Comparison of ENCODE assay signal across 15 cellular contexts in genomic region chr5:3843691-3844090, GRCh38.
"Had no signal": no experiment of that assay in that cellular context is flagged by ENCODE, and none has a peak within 500 bp of the region (broad histone marks: within the 10 kb centered on the region; RNA-seq: fewer than 3 reads in every experiment).

No MANE protein-coding gene starts in this region.

- H3K36me3 Mint-ChIP-seq: activated naive CD8-positive, alpha-beta T cell treated with anti-CD3 and anti-CD28 coated beads for 36 hours; naive thymus-derived CD4-positive, alpha-beta T cell; stimulated activated effector memory CD8-positive, alpha-beta T cell treated with anti-CD3 and anti-CD28 coated beads, Interleukin-12 subunit alpha, Interleukin-12 subunit beta, amount 100 ng/mL, for 72 hours had no signal

- H3K4me1 Mint-ChIP-seq: activated CD4-positive, alpha-beta T cell treated with anti-CD3 and anti-CD28 coated beads, Interleukin-2, amount 10 ng/mL, durations not matched to agents 7 days and 5 days; activated naive CD8-positive, alpha-beta T cell treated with anti-CD3 and anti-CD28 coated beads for 36 hours; naive thymus-derived CD4-positive, alpha-beta T cell; stimulated activated effector memory CD8-positive, alpha-beta T cell treated with anti-CD3 and anti-CD28 coated beads, Interleukin-12 subunit alpha, Interleukin-12 subunit beta, amount 100 ng/mL, for 72 hours had no signal

- H3K4me1 ChIP-seq: heart left ventricle, psoas muscle, sigmoid colon, tibial artery had no signal

- H3K27me3 Mint-ChIP-seq: activated CD4-positive, alpha-beta T cell treated with anti-CD3 and anti-CD28 coated beads, Interleukin-2, amount 10 ng/mL, durations not matched to agents 7 days and 5 days; activated naive CD8-positive, alpha-beta T cell treated with anti-CD3 and anti-CD28 coated beads for 36 hours; naive thymus-derived CD4-positive, alpha-beta T cell had no signal

- H3K27ac Mint-ChIP-seq: activated CD4-positive, alpha-beta T cell treated with anti-CD3 and anti-CD28 coated beads, Interleukin-2, amount 10 ng/mL, durations not matched to agents 7 days and 5 days; activated naive CD8-positive, alpha-beta T cell treated with anti-CD3 and anti-CD28 coated beads for 36 hours; naive thymus-derived CD4-positive, alpha-beta T cell; stimulated activated effector memory CD8-positive, alpha-beta T cell treated with anti-CD3 and anti-CD28 coated beads, Interleukin-12 subunit alpha, Interleukin-12 subunit beta, amount 100 ng/mL, for 72 hours had no signal

- H3K27ac ChIP-seq: brain microvascular endothelial cell, heart left ventricle, psoas muscle, sigmoid colon, tibial artery had no signal

- H3K9me3 ChIP-seq: heart left ventricle, psoas muscle, sigmoid colon, tibial artery had no signal

- H3K4me3 Mint-ChIP-seq: activated CD4-positive, alpha-beta T cell treated with anti-CD3 and anti-CD28 coated beads, Interleukin-2, amount 10 ng/mL, durations not matched to agents 7 days and 5 days; activated naive CD8-positive, alpha-beta T cell treated with anti-CD3 and anti-CD28 coated beads for 36 hours; naive thymus-derived CD4-positive, alpha-beta T cell; stimulated activated effector memory CD8-positive, alpha-beta T cell treated with anti-CD3 and anti-CD28 coated beads, Interleukin-12 subunit alpha, Interleukin-12 subunit beta, amount 100 ng/mL, for 72 hours had no signal

- H3K36me3 ChIP-seq: brain microvascular endothelial cell, heart left ventricle, sigmoid colon, tibial artery had no signal

- H3K4me3 ChIP-seq: heart left ventricle, mucosa of descending colon, psoas muscle, sigmoid colon, tibial artery had no signal

- DNase-seq: activated CD4-positive, alpha-beta T cell treated with anti-CD3 and anti-CD28 coated beads, Interleukin-2, amount 10 ng/mL, durations not matched to agents 7 days and 5 days; activated CD4-positive, CD25-positive, alpha-beta regulatory T cell; activated CD8-positive, alpha-beta memory T cell treated with anti-CD3 and anti-CD28 coated beads for 24 hours; activated naive CD8-positive, alpha-beta T cell treated with anti-CD3 and anti-CD28 coated beads for 36 hours; brain microvascular endothelial cell; effector CD8-positive, alpha-beta T cell; heart left ventricle; left colon; mucosa of descending colon; naive thymus-derived CD4-positive, alpha-beta T cell; psoas muscle; sigmoid colon; stimulated activated CD4-positive, alpha-beta T cell treated with anti-CD3 and anti-CD28 coated beads, Interleukin-1b, Interleukin-23, amount 100 ng/mL, for 48 hours; tibial artery had no signal

- H3K27me3 ChIP-seq: brain microvascular endothelial cell, heart left ventricle, sigmoid colon, tibial artery had no signal

- H3K9me3 Mint-ChIP-seq: activated CD4-positive, alpha-beta T cell treated with anti-CD3 and anti-CD28 coated beads, Interleukin-2, amount 10 ng/mL, durations not matched to agents 7 days and 5 days; activated naive CD8-positive, alpha-beta T cell treated with anti-CD3 and anti-CD28 coated beads for 36 hours had no signal
